ENCODE assay signal across 26 cellular contexts in the genomic region with DNA sequence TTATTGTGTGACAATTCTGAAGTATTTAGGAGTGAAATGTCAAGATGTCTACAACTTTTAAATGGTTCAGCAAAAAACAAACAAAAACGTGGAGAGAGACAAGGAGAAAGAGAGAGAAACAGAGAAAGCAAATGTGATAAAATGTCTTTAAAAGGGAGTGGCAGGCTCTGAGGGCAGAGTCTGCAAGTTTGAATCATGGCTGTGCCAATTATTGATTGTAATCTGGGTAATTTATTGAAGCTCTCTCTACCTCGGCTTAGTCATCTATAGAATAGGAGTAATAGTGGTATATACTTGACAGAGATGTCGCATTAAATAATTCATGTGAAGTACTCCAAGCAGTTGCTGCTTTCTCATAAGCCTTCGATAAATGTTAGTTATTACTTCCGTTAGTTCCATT.
DNase-seq lines count a peak whose midpoint lies in the region; ATAC-seq, FAIRE-seq and TF ChIP-seq lines count a peak whose summit lies in the region.
"Had no signal": no experiment of that assay in that cellular context is flagged by ENCODE, and none has a peak within 500 bp of the region (broad histone marks: within the 10 kb centered on the region; RNA-seq: fewer than 3 reads in every experiment).

No MANE protein-coding gene starts in this region.

- no peak for ATAC-seq in HepG2
- no peak for ATAC-seq in Panc1
- no peak for ATAC-seq in activated naive CD8-positive, alpha-beta T cell treated with anti-CD3 and anti-CD28 coated beads, Interleukin-2, amount 50 U/mL, for 24 hours
- ATAC-seq in HG03520 (IDR thresholded peaks at IDR 0.05; ENCODE audit: unreplicated experiment): no peak
- ATAC-seq: CD8-positive, alpha-beta T cell; GM12878 had no signal

- H3K36me3 Mint-ChIP-seq in activated naive CD4-positive, alpha-beta T cell treated with anti-CD3 and anti-CD28 coated beads for 36 hours (ENCODE audit: low read depth): no peaks in the 10 kb centered on the region
- H3K36me3 Mint-ChIP-seq in activated naive CD8-positive, alpha-beta T cell treated with anti-CD3 and anti-CD28 coated beads, Interleukin-2, amount 50 U/mL, for 24 hours (ENCODE audit: low read depth): no peaks in the 10 kb centered on the region
- H3K36me3 Mint-ChIP-seq: CD4-positive, CD25-positive, alpha-beta regulatory T cell had no signal

- no peak overlapping the region for H3K27ac Mint-ChIP-seq in activated naive CD4-positive, alpha-beta T cell treated with anti-CD3 and anti-CD28 coated beads for 36 hours
- H3K27ac Mint-ChIP-seq in activated naive CD8-positive, alpha-beta T cell treated with anti-CD3 and anti-CD28 coated beads, Interleukin-2, amount 50 U/mL, for 24 hours: no peak overlapping the region
- H3K27ac Mint-ChIP-seq: B cell; CD4-positive, CD25-positive, alpha-beta regulatory T cell; CD8-positive, alpha-beta T cell; HFFc6 had no signal

- TF ChIP-seq EP300 in HepG2 (IDR thresholded peaks at IDR 0.05; ENCODE audit: low read depth in 2 of 2, low read length in 2 of 2) (no peak), HepG2 (CRISPR knock-in tag; IDR thresholded peaks at IDR 0.05; ENCODE audit: borderline replicate concordance) (no peak)

- peaks cover 13% of the 10 kb centered on the region for H3K4me1 Mint-ChIP-seq in activated naive CD4-positive, alpha-beta T cell treated with anti-CD3 and anti-CD28 coated beads for 36 hours (ENCODE audit: low read depth)
- peaks cover 20% of the 10 kb centered on the region for H3K4me1 Mint-ChIP-seq in activated naive CD8-positive, alpha-beta T cell treated with anti-CD3 and anti-CD28 coated beads, Interleukin-2, amount 50 U/mL, for 24 hours

- WGBS in liver: 64% methylated on average over 5 of the region's 5 CpGs
- 64% methylated on average over 5 of the region's 5 CpGs for WGBS in HepG2 (ENCODE audit: low lambda C conversion rate)

- H3K79me2 ChIP-seq in HepG2 (ENCODE audit: insufficient read depth, low read length): no peaks in the 10 kb centered on the region

- TF ChIP-seq CTCF in liver (IDR thresholded peaks at IDR 0.05; ENCODE audit: low read depth, low read length, missing input control) (no peak), HepG2 (CRISPR knock-in tag; IDR thresholded peaks at IDR 0.05) (no peak), Panc1 (IDR thresholded peaks at IDR 0.05) (no peak)

- no peaks in the 10 kb centered on the region for H3K9me3 Mint-ChIP-seq in activated naive CD4-positive, alpha-beta T cell treated with anti-CD3 and anti-CD28 coated beads for 36 hours
- H3K9me3 Mint-ChIP-seq in activated naive CD8-positive, alpha-beta T cell treated with anti-CD3 and anti-CD28 coated beads, Interleukin-2, amount 50 U/mL, for 24 hours: no peaks in the 10 kb centered on the region
- H3K9me3 Mint-ChIP-seq: CD4-positive, CD25-positive, alpha-beta regulatory T cell; CD8-positive, alpha-beta T cell; HFFc6 had no signal

- TF ChIP-seq POLR2A in HepG2 (IDR thresholded peaks at IDR 0.05; ENCODE audit: insufficient read depth in 1 of 2, low read depth in 2 of 2, low read length in 2 of 2): no peak

- TF ChIP-seq RAD21 in liver (IDR thresholded peaks at IDR 0.05) (no peak), HepG2 (CRISPR knock-in tag; IDR thresholded peaks at IDR 0.05) (no peak)

- H3K4me2 ChIP-seq in HepG2 (ENCODE audit: low read depth, low read length): no peak overlapping the region
- H3K4me2 ChIP-seq: BLaER1 had no signal

- H3K27ac ChIP-seq in liver (ENCODE audit: low read depth in 1 of 2, low read length in 2 of 2) (no peak overlapping the region), HepG2 (ENCODE audit: extremely low read length, insufficient read depth, low read length) (no peak overlapping the region), Panc1 (ENCODE audit: low read length) (peak overlapping the region; percentile 31; the same call in 1 of the 2 replicates), duodenal mucosa (ENCODE audit: low read depth, low read length) (peak overlapping the region; percentile 67), caudate nucleus (ENCODE audit: low read depth, low read length) (no peak overlapping the region)
- H3K27ac ChIP-seq: 22Rv1, BLaER1, C4-2B had no signal

- POLR2A ChIA-PET in HepG2 (lab: Yijun Ruan, JAX): no interaction called here
- POLR2A ChIA-PET in Panc1 (lab: Charles Lee): interaction anchor here (0.6 kb wide), 1 partner anchor 18 kb away, joined by 3 read pairs; no protein-coding TSS in a partner anchor

- no peaks in the 10 kb centered on the region for H3K27me3 Mint-ChIP-seq in activated naive CD4-positive, alpha-beta T cell treated with anti-CD3 and anti-CD28 coated beads for 36 hours (ENCODE audit: low read depth)
- no peaks in the 10 kb centered on the region for H3K27me3 Mint-ChIP-seq in activated naive CD8-positive, alpha-beta T cell treated with anti-CD3 and anti-CD28 coated beads, Interleukin-2, amount 50 U/mL, for 24 hours
- H3K27me3 Mint-ChIP-seq: B cell had no signal

- peaks cover 2 to 21% (median 13%) of the 10 kb centered on the region in 4 donors for H3K4me1 ChIP-seq in liver (ENCODE audit: control insufficient read depth in 4 of 4, insufficient read depth in 4 of 4, low read length in 3 of 4)
- H3K4me1 ChIP-seq in HepG2 (ENCODE audit: insufficient read depth, low read length): peaks cover 20% of the 10 kb centered on the region
- H3K4me1 ChIP-seq in Panc1 (ENCODE audit: control insufficient read depth, insufficient read depth, low read length): peaks cover 27% of the 10 kb centered on the region
- peaks cover 14 to 28% of the 10 kb centered on the region in 2 donors for H3K4me1 ChIP-seq in duodenal mucosa (ENCODE audit: control insufficient read depth in 1 of 2, insufficient read depth in 2 of 2, low read length in 2 of 2)

- no peak overlapping the region for H3K9ac ChIP-seq in liver (ENCODE audit: low read depth in 1 of 2, low read length in 2 of 2)
- H3K9ac ChIP-seq in HepG2 (ENCODE audit: insufficient read depth, low read depth, low read length): no peak overlapping the region
- H3K9ac ChIP-seq in duodenal mucosa (ENCODE audit: low read depth in 1 of 2, low read length in 2 of 2): peak overlapping the region in 1 of 2 donors; percentile 31
- H3K9ac ChIP-seq: BLaER1 had no signal

- H3K36me3 ChIP-seq in liver (ENCODE audit: control insufficient read depth in 4 of 4, insufficient read depth in 3 of 4, low read depth in 1 of 4, low read length in 3 of 4) (no peaks in the 10 kb centered on the region), HepG2 (replicated peaks in 1 of 2; ENCODE audit: control insufficient read depth in 1 of 2, insufficient read depth in 2 of 2, low read length in 2 of 2) (no peaks in the 10 kb centered on the region), Panc1 (ENCODE audit: control insufficient read depth, insufficient read depth, low read length) (no peaks in the 10 kb centered on the region), duodenal mucosa (ENCODE audit: control insufficient read depth in 1 of 2, insufficient read depth in 2 of 2, low read length in 2 of 2) (no peaks in the 10 kb centered on the region)
- H3K36me3 ChIP-seq: BLaER1, HAP-1 had no signal

- CTCF ChIA-PET in HepG2 (lab: Yijun Ruan, JAX; ENCODE audit: low intra/inter-chr PET ratio, low total read pairs): no interaction called here
- CTCF ChIA-PET in Panc1 (lab: Charles Lee): no interaction called here
- CTCF ChIA-PET in activated naive CD4-positive, alpha-beta T cell treated with anti-CD3 and anti-CD28 coated beads for 36 hours (lab: Charles Lee): interaction anchor here (0.7 kb wide), 1 partner anchor 106 kb away, joined by 3 read pairs; no protein-coding TSS in a partner anchor

- DNase-seq in HepG2 (ENCODE audit: low spot score) (no peak), Panc1 (ENCODE audit: low read depth, low spot score) (no peak), caudate nucleus (lab: John Stamatoyannopoulos, UW) (no peak)
- no peak for DNase-seq in activated naive CD4-positive, alpha-beta T cell treated with anti-CD3 and anti-CD28 coated beads for 36 hours
- DNase-seq in activated naive CD8-positive, alpha-beta T cell treated with anti-CD3 and anti-CD28 coated beads, Interleukin-2, amount 50 U/mL, for 24 hours: no peak
- DNase-seq: Caco-2; CD4-positive, CD25-positive, alpha-beta regulatory T cell; CD8-positive, alpha-beta T cell; DMS 273 treated with DMSO at 0.1 percent for 48 hours; EL; GDM1; GOT3; HFFc6 had no signal

- BruUV-seq in HepG2 (replicated peaks; lab: Mats Ljungman, UMichigan) (no TSS peak), Panc1 (replicated peaks; lab: Mats Ljungman, UMichigan) (no TSS peak)

- no peak overlapping the region for H2AFZ ChIP-seq in HepG2 (ENCODE audit: low read length)

- no peak for FAIRE-seq in HepG2 (lab: Jason Lieb, UNC)
- FAIRE-seq: A204.1, D721Med, GM12878, GM18507, H54 had no signal

- H3K4me3 Mint-ChIP-seq in activated naive CD4-positive, alpha-beta T cell treated with anti-CD3 and anti-CD28 coated beads for 36 hours: no peak overlapping the region
- no peak overlapping the region for H3K4me3 Mint-ChIP-seq in activated naive CD8-positive, alpha-beta T cell treated with anti-CD3 and anti-CD28 coated beads, Interleukin-2, amount 50 U/mL, for 24 hours
- H3K4me3 Mint-ChIP-seq: B cell; CD8-positive, alpha-beta T cell; HFFc6 had no signal

- H3K27me3 ChIP-seq in liver (ENCODE audit: control insufficient read depth in 4 of 4, insufficient read depth in 4 of 4, low read length in 3 of 4) (no peaks in the 10 kb centered on the region), HepG2 (ENCODE audit: control insufficient read depth in 1 of 2, insufficient read depth in 2 of 2, low read length in 2 of 2) (peaks cover 0 to 4% of the 10 kb centered on the region in 2 experiments; a peak in 2 of 5 replicates), Panc1 (ENCODE audit: control insufficient read depth, insufficient read depth, low read length) (no peaks in the 10 kb centered on the region), duodenal mucosa (ENCODE audit: control insufficient read depth in 1 of 2, insufficient read depth in 2 of 2, low read length in 2 of 2) (no peaks in the 10 kb centered on the region)
- H3K27me3 ChIP-seq: BLaER1 had no signal

- no peaks in the 10 kb centered on the region for H3K9me3 ChIP-seq in liver (ENCODE audit: control insufficient read depth in 4 of 4, low read length in 3 of 4)
- H3K9me3 ChIP-seq in HepG2 (ENCODE audit: low read length): no peaks in the 10 kb centered on the region
- H3K9me3 ChIP-seq in Panc1 (ENCODE audit: control insufficient read depth, insufficient read depth, low read depth, low read length): no peaks in the 10 kb centered on the region
- H3K9me3 ChIP-seq in duodenal mucosa (ENCODE audit: control insufficient read depth in 1 of 2, low read length in 2 of 2): no peaks in the 10 kb centered on the region
- H3K9me3 ChIP-seq: BLaER1, Caco-2, HAP-1 had no signal

- intact Hi-C loops in HepG2 (cut with micrococcal nuclease; ENCODE audit: unreplicated experiment): no loop called here
- intact Hi-C loops in Panc1 (cut with micrococcal nuclease; ENCODE audit: unreplicated experiment): no loop called here
- intact Hi-C loops in activated naive CD4-positive, alpha-beta T cell treated with anti-CD3 and anti-CD28 coated beads for 36 hours (cut with micrococcal nuclease): no loop called here

- H4K20me1 ChIP-seq in HepG2 (ENCODE audit: insufficient read depth, low read length): no peaks in the 10 kb centered on the region
- H4K20me1 ChIP-seq: BLaER1 had no signal

- H3K4me3 ChIP-seq in liver (ENCODE audit: low read depth in 1 of 3, low read length in 3 of 3) (no peak overlapping the region), HepG2 (replicated peaks in 1 of 3; ENCODE audit: insufficient read depth in 1 of 3, low read depth in 2 of 3, low read length in 3 of 3) (no peak overlapping the region), Panc1 (ENCODE audit: low read depth in 2 of 2, low read length in 2 of 2) (no peak overlapping the region), duodenal mucosa (ENCODE audit: low read depth in 1 of 2, low read length in 2 of 2) (peak overlapping the region; percentile 11 to 39)
- H3K4me3 ChIP-seq: BLaER1, GM12878, HAP-1 had no signal

- in situ Hi-C loops in HepG2 (cut with HindIII; ENCODE audit: extremely low pct_ligation_motif_present, low pct_unique_long_range_greater_than_20kb): no loop called here
- in situ Hi-C loops in Panc1 (cut with HindIII; ENCODE audit: low pct_unique_long_range_greater_than_20kb, low sequenced_read_pairs): no loop called here

Comparison
In these comparisons a context has a peak if more than half of its experiments do, and no peak if none do; other contexts are left out.
1. H3K27ac ChIP-seq: peak in Panc1 (single experiment) and duodenal mucosa (single experiment); none in liver (0 of 2), HepG2 (single experiment) and caudate nucleus (single experiment).
2. H3K4me3 ChIP-seq: peak in duodenal mucosa (2 of 2); none in liver (0 of 3), HepG2 (0 of 3) and Panc1 (0 of 2).